ENCODE assay signal across 3 cellular contexts in genomic region chr4:101398807-101399206, GRCh38.
TF ChIP-seq lines count a peak whose summit lies in the region.

No MANE protein-coding gene starts in this region.

TF ChIP-seq in A549, 52 proteins besides CTCF, POLR2A, EP300 and RAD21:
- no peak for TF ChIP-seq JUN (IDR thresholded peaks at IDR 0.05)
- peak; percentile 57 for TF ChIP-seq MAFK (IDR thresholded peaks at IDR 0.05; ENCODE audit: partially characterized antibody)

TF ChIP-seq in HCT116, 20 proteins besides CTCF, POLR2A, EP300 and RAD21:
- TF ChIP-seq YY1 (IDR thresholded peaks at IDR 0.05; ENCODE audit: extremely low read depth, insufficient replicate concordance, low read depth, low read length) (no peak), SRF (IDR thresholded peaks at IDR 0.05; ENCODE audit: low read depth) (no peak), POLR2AphosphoS5 (IDR thresholded peaks at IDR 0.05; ENCODE audit: low read depth, low read length) (no peak), ZNF274 (IDR thresholded peaks at IDR 0.05; ENCODE audit: low read depth, low read length) (no peak), REST (IDR thresholded peaks at IDR 0.05; ENCODE audit: low read depth) (no peak)
TF ChIP-seq in HCT116: peak in this region for 0.

TF ChIP-seq in K562, 482 proteins besides CTCF, POLR2A, EP300 and RAD21:
- 0 out of 2 replicates have a peak, but pooled peaks have one; percentile 36 for TF ChIP-seq ZNF316 (IDR thresholded peaks at IDR 0.05)
- peak; percentile 25; the same call in 1 of the 2 replicates for TF ChIP-seq MAFG (tag; conservative IDR thresholded peaks at IDR 0.05)
- TF ChIP-seq NELFE (IDR thresholded peaks at IDR 0.05; ENCODE audit: insufficient read depth, insufficient read length): no peak
